ENCODE assay signal across 9 cellular contexts in genomic region chr6:39302669-39303424, GRCh38. TPM values are rescaled to one million over a fixed set of nuclear protein-coding genes. Genes with fewer than 3 reads are reported as not detected.
DNase-seq lines count a peak whose midpoint lies in the region; ATAC-seq and TF ChIP-seq lines count a peak whose summit lies in the region.
"Had no signal": no experiment of that assay in that cellular context is flagged by ENCODE, and none has a peak within 500 bp of the region (broad histone marks: within the 10 kb centered on the region; RNA-seq: fewer than 3 reads in every experiment).

No MANE protein-coding gene starts in this region.

- ATAC-seq in GM21526 (IDR thresholded peaks at IDR 0.05; ENCODE audit: low FRiP score, unreplicated experiment) (peak; percentile 78), gastroesophageal sphincter (peak; percentile 72)

- no peak overlapping the region for H3K27ac ChIP-seq in SJCRH30
- H3K27ac ChIP-seq in gastroesophageal sphincter: no peak overlapping the region
- H3K27ac ChIP-seq in osteoblast (ENCODE audit: low read depth, low read length): no peak overlapping the region

- intact Hi-C loops in Caco-2 (cut with micrococcal nuclease; ENCODE audit: unreplicated experiment): loop anchor here (1.0 to 2.0 kb wide), 6 partner anchors 36 to 330 kb away; partner anchors contain the start of gene KCNK5

- no peaks in the 10 kb centered on the region for H3K79me2 ChIP-seq in osteoblast (ENCODE audit: insufficient read depth, low read length)

- no TSS peak for BruUV-seq in Caco-2 (replicated peaks; lab: Mats Ljungman, UMichigan)

- TF ChIP-seq CTCF in Caco-2 (IDR thresholded peaks at IDR 0.05; ENCODE audit: insufficient read depth in 1 of 2, low read depth in 1 of 2, low read length in 1 of 2, severe bottlenecking in 1 of 2, unreplicated experiment in 1 of 2) (peak; percentile 87 to 90), LNCAP (IDR thresholded peaks at IDR 0.05) (peak; percentile 79), gastroesophageal sphincter (IDR thresholded peaks at IDR 0.05) (peak in 3 of 4 experiments; percentile 66 to 94 (median 80)), osteoblast (IDR thresholded peaks at IDR 0.05; ENCODE audit: extremely low read depth, low read depth, low read length) (peak; percentile 80)

- DNase-seq in Caco-2: peak; percentile 84 to 88
- peak; percentile 69 to 82 for DNase-seq in SJCRH30
- peak; percentile 86 for DNase-seq in activated gamma-delta T cell treated with Interleukin-2 at 50 U/mL for 16 hours
- peak; percentile 97 for DNase-seq in osteoblast (ENCODE audit: insufficient read length, low spot score, missing footprints)
- DNase-seq in superior temporal gyrus (ENCODE audit: extremely low spot score): peak; percentile 86

- WGBS in gastroesophageal sphincter (ENCODE audit: low coverage in 1 of 2), 2 donors: 17 to 20% methylated on average over 1 to 2 of the region's 11 CpGs

- H3K4me1 Mint-ChIP-seq in Caco-2 (ENCODE audit: low read depth, unreplicated experiment): peaks cover 10% of the 10 kb centered on the region

- TF ChIP-seq POLR2A in gastroesophageal sphincter (IDR thresholded peaks at IDR 0.05): no peak

- H3K9me3 Mint-ChIP-seq in Caco-2 (ENCODE audit: unreplicated experiment): no peaks in the 10 kb centered on the region

- H3K4me2 ChIP-seq in osteoblast (ENCODE audit: insufficient read depth, low read length): peak overlapping the region; percentile 35

- H3K4me3 ChIP-seq in Caco-2 (ENCODE audit: low read depth, low read length): no peak overlapping the region
- H3K4me3 ChIP-seq in SJCRH30: no peak overlapping the region
- no peak overlapping the region for H3K4me3 ChIP-seq in gastroesophageal sphincter
- no peak overlapping the region for H3K4me3 ChIP-seq in osteoblast (ENCODE audit: insufficient read depth, low read length)

- POLR2A ChIA-PET in Caco-2 (lab: Charles Lee): no interaction called here

- peak overlapping the region; percentile 57 for H3K4me3 Mint-ChIP-seq in Caco-2 (ENCODE audit: unreplicated experiment)

- H3K27me3 Mint-ChIP-seq in Caco-2 (ENCODE audit: insufficient read depth, unreplicated experiment): no peaks in the 10 kb centered on the region

- no peak for TF ChIP-seq EP300 in gastroesophageal sphincter (IDR thresholded peaks at IDR 0.05)

- H3K9me3 ChIP-seq in Caco-2 (no peaks in the 10 kb centered on the region), SJCRH30 (replicated peaks) (no peaks in the 10 kb centered on the region), gastroesophageal sphincter (peaks cover 0 to 7% (median 0%) of the 10 kb centered on the region in 3 donors), osteoblast (ENCODE audit: low read depth, low read length) (no peaks in the 10 kb centered on the region)

- CTCF ChIA-PET in Caco-2 (lab: Charles Lee): interaction anchor here (0.6 to 2.9 kb wide), 15 partner anchors 22 to 306 kb away, joined by 3 to 34 read pairs (median 5); no protein-coding TSS in a partner anchor

- H3K36me3 ChIP-seq in Caco-2 (ENCODE audit: control insufficient read depth, insufficient read depth, low read length): no peaks in the 10 kb centered on the region
- H3K36me3 ChIP-seq in SJCRH30: no peaks in the 10 kb centered on the region
- H3K36me3 ChIP-seq in gastroesophageal sphincter: no peaks in the 10 kb centered on the region
- H3K36me3 ChIP-seq in osteoblast (ENCODE audit: insufficient read depth, low read length): no peaks in the 10 kb centered on the region

- peaks cover 17% of the 10 kb centered on the region for H3K4me1 ChIP-seq in Caco-2
- no peaks in the 10 kb centered on the region for H3K4me1 ChIP-seq in SJCRH30
- peaks cover 0 to 6% (median 0%) of the 10 kb centered on the region in 3 donors for H3K4me1 ChIP-seq in gastroesophageal sphincter
- H3K4me1 ChIP-seq in osteoblast (ENCODE audit: insufficient read depth, low read length): peaks cover 3% of the 10 kb centered on the region

- H3K27me3 ChIP-seq in Caco-2 (replicated peaks; ENCODE audit: control insufficient read depth, insufficient read depth, low read length): no peaks in the 10 kb centered on the region
- no peaks in the 10 kb centered on the region; the same call in 1 of the 2 replicates for H3K27me3 ChIP-seq in SJCRH30
- peaks cover 34% of the 10 kb centered on the region for H3K27me3 ChIP-seq in gastroesophageal sphincter
- H3K27me3 ChIP-seq in osteoblast (ENCODE audit: insufficient read depth, low read length): no peaks in the 10 kb centered on the region

- no peaks in the 10 kb centered on the region for H3K36me3 Mint-ChIP-seq in Caco-2 (ENCODE audit: insufficient read depth, unreplicated experiment)

- peak overlapping the region; percentile 58 for H2AFZ ChIP-seq in osteoblast (ENCODE audit: low read length)

- H3K27ac Mint-ChIP-seq in Caco-2 (ENCODE audit: unreplicated experiment): no peak overlapping the region

- H4K20me1 ChIP-seq in osteoblast (ENCODE audit: insufficient read depth, low read length): no peaks in the 10 kb centered on the region

RNA-seq across cellular contexts. Expression of gene KCNK17, which starts 11.4 kb away (rescaled TPM):
- not detected in 2 replicates for total RNA-seq in Caco-2 (2022)
- not detected in 2 replicates for total RNA-seq in SJCRH30 (2014; rRNA removed; shearing (Covaris generic))
- total RNA-seq in gastroesophageal sphincter: under 1 TPM in 2 of 4 donors, not detected in 2; 0.27 to 0.47 TPM
- total RNA-seq in osteoblast: not detected in 2 replicates
- total RNA-seq: activated CD8-positive, alpha-beta memory T cell treated with anti-CD3 and anti-CD28 coated beads for 36 hours had no signal

RNA-seq across cellular contexts. Expression of gene KCNK16, which starts 19.7 kb away (rescaled TPM):
- total RNA-seq in Caco-2 (2022): not detected in 2 replicates
- total RNA-seq in SJCRH30 (2014; rRNA removed; shearing (Covaris generic)): not detected in 2 replicates
- not detected for total RNA-seq in gastroesophageal sphincter
- total RNA-seq in osteoblast: not detected in 2 replicates
- total RNA-seq: activated CD8-positive, alpha-beta memory T cell treated with anti-CD3 and anti-CD28 coated beads for 36 hours had no signal
